1 cellular context compared by ENCODE assay signal in the genomic region with DNA sequence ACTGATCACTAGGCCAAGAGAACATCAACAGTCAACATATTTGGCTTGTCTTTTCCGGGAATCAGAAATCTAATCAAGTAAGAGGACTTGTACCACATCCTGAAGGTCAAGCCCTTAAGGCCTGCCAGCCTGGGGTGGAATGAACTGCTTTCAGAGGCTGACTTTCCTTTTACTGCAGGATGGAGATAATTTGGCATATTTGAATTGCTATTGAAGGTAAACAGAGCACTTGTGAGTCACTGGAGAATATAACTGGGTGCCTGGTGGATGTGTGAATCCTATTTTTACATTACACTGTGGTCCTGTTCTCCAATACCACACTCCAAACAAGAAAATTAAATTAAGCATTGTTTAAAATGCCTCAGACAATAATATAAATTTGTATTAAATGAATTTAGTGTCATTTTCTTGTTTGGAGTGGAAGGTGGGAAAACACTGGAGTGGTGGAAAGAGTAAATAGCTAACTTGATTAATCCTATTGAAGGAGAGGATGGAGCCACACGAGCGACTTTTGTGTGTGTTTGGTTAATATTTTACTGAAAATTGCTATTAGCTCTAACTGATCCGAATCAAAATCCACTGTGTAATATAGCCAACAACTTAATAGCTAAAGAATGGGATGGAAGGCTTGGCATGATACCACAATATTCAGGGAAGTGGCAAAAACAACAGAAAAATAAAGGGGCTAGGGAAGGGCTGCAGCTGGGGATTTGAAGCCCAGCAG.
TF ChIP-seq lines count a peak whose summit lies in the region.

No MANE protein-coding gene starts in this region.

TF ChIP-seq in GM23338, 12 proteins besides CTCF, POLR2A, EP300 and RAD21 (continued from another document):
- TF ChIP-seq, protein P1, sequence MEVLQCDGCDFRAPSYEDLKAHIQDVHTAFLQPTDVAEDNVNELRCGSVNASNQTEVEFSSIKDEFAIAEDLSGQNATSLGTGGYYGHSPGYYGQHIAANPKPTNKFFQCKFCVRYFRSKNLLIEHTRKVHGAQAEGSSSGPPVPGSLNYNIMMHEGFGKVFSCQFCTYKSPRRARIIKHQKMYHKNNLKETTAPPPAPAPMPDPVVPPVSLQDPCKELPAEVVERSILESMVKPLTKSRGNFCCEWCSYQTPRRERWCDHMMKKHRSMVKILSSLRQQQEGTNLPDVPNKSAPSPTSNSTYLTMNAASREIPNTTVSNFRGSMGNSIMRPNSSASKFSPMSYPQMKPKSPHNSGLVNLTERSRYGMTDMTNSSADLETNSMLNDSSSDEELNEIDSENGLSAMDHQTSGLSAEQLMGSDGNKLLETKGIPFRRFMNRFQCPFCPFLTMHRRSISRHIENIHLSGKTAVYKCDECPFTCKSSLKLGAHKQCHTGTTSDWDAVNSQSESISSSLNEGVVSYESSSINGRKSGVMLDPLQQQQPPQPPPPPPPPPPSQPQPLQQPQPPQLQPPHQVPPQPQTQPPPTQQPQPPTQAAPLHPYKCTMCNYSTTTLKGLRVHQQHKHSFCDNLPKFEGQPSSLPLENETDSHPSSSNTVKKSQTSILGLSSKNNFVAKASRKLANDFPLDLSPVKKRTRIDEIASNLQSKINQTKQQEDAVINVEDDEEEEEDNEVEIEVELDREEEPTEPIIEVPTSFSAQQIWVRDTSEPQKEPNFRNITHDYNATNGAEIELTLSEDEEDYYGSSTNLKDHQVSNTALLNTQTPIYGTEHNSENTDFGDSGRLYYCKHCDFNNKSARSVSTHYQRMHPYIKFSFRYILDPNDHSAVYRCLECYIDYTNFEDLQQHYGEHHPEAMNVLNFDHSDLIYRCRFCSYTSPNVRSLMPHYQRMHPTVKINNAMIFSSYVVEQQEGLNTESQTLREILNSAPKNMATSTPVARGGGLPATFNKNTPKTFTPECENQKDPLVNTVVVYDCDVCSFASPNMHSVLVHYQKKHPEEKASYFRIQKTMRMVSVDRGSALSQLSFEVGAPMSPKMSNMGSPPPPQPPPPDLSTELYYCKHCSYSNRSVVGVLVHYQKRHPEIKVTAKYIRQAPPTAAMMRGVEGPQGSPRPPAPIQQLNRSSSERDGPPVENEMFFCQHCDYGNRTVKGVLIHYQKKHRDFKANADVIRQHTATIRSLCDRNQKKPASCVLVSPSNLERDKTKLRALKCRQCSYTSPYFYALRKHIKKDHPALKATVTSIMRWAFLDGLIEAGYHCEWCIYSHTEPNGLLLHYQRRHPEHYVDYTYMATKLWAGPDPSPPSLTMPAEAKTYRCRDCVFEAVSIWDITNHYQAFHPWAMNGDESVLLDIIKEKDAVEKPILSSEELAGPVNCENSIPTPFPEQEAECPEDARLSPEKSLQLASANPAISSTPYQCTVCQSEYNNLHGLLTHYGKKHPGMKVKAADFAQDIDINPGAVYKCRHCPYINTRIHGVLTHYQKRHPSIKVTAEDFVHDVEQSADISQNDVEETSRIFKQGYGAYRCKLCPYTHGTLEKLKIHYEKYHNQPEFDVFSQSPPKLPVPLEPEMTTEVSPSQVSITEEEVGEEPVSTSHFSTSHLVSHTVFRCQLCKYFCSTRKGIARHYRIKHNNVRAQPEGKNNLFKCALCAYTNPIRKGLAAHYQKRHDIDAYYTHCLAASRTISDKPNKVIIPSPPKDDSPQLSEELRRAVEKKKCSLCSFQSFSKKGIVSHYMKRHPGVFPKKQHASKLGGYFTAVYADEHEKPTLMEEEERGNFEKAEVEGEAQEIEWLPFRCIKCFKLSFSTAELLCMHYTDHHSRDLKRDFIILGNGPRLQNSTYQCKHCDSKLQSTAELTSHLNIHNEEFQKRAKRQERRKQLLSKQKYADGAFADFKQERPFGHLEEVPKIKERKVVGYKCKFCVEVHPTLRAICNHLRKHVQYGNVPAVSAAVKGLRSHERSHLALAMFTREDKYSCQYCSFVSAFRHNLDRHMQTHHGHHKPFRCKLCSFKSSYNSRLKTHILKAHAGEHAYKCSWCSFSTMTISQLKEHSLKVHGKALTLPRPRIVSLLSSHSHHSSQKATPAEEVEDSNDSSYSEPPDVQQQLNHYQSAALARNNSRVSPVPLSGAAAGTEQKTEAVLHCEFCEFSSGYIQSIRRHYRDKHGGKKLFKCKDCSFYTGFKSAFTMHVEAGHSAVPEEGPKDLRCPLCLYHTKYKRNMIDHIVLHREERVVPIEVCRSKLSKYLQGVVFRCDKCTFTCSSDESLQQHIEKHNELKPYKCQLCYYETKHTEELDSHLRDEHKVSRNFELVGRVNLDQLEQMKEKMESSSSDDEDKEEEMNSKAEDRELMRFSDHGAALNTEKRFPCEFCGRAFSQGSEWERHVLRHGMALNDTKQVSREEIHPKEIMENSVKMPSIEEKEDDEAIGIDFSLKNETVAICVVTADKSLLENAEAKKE (CRISPR knock-in tag; IDR thresholded peaks at IDR 0.05): no peak
TF ChIP-seq in GM23338: peak in this region for 0.
